ENCODE assay signal across 8 cellular contexts in the genomic region with DNA sequence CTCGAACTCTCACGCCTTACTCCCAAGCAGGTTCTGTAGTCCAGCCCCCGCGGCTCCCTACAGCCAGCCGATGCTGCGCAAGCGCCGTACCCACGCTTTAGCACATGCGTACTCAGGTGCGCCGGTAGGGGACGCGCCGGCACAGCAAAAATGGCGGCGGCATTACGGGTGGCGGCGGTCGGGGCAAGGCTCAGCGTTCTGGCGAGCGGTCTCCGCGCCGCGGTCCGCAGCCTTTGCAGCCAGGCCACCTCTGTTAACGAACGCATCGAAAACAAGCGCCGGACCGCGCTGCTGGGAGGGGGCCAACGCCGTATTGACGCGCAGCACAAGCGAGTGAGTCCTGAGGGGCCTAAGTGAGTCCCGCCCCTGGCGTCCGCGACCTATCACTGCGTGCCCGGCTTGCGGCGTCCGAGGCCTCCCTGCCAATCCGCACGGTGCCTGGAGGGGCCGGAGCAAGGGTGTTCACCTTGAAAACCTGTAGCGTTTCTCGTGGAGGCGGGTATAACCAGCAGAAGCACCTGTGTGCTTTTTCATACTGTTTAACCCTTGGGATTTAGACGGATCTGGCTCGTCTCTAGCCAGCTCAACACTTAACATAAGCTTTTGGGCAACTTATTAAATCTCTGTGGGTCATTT.
DNase-seq lines count a peak whose midpoint lies in the region; ATAC-seq and TF ChIP-seq lines count a peak whose summit lies in the region.

A gene (plus strand): TSS at position 115 of the 636 bp plus-strand sequence. CDS start 36 bp downstream, at position 151.

- peak; percentile 98 for ATAC-seq in GM19023 (IDR thresholded peaks at IDR 0.05; ENCODE audit: unreplicated experiment)
- peak; percentile 98 for ATAC-seq in HG03280 (IDR thresholded peaks at IDR 0.05; ENCODE audit: unreplicated experiment)

- peak within 1 kb of the TSS; percentile 77 for H3K4me3 ChIP-seq in AG10803 (ENCODE audit: low read length)

- peak; percentile 56 for TF ChIP-seq CTCF in AG10803 (conservative IDR thresholded peaks at IDR 0.05; ENCODE audit: low read length)

- peak; percentile 91 for DNase-seq in AG10803 (ENCODE audit: low read depth)
- peak; percentile 91 for DNase-seq in NCI-H345 (lab: John Stamatoyannopoulos, UW)
- peak; percentile 80 to 85 (median 82) for DNase-seq in activated CD4-positive, CD25-positive, alpha-beta regulatory T cell (lab: John Stamatoyannopoulos, UW)
- peak; percentile 92 for DNase-seq in central memory CD4-positive, alpha-beta T cell
- DNase-seq in iris pigment epithelial cell (ENCODE audit: low read depth) = peak; percentile 95
- DNase-seq in stimulated activated CD4-positive, alpha-beta T cell treated with anti-CD3 and anti-CD28 coated beads, Interleukin-12 subunit alpha, Interleukin-12 subunit beta, amount 100 ng/mL, for 4 hours = peak; percentile 90

Comparison
In these comparisons a context has a peak if more than half of its experiments do, and no peak if none do; other contexts are left out.
1. Peak in every context shown above with its lines: DNase-seq, ATAC-seq and H3K4me3 ChIP-seq.